In genomic region chr14:35829449-35829848, GRCh38 we compare ENCODE assay signal across 1 cellular context.
TF ChIP-seq lines count a peak whose summit lies in the region.

No MANE protein-coding gene starts in this region.

TF ChIP-seq in IMR-90, 13 proteins besides CTCF, POLR2A, EP300 and RAD21:
- TF ChIP-seq FOS (IDR thresholded peaks at IDR 0.05; ENCODE audit: low read depth, low read length) = peak; percentile 28; the same call in 1 of the 2 replicates
- TF ChIP-seq MXI1 (IDR thresholded peaks at IDR 0.05; ENCODE audit: borderline replicate concordance, low read depth, low read length) = no peak
